ENCODE assay signal across 1 cellular context in genomic region chr11:3152471-3153110, GRCh38.
TF ChIP-seq lines count a peak whose summit lies in the region.

No MANE protein-coding gene starts in this region.

TF ChIP-seq in H1, 55 proteins besides CTCF, POLR2A, EP300 and RAD21:
- TF ChIP-seq CHD7 (IDR thresholded peaks at IDR 0.05; ENCODE audit: insufficient replicate concordance, low read length) (no peak), BACH1 (IDR thresholded peaks at IDR 0.05; ENCODE audit: low read length) (no peak), ATF2 (IDR thresholded peaks at IDR 0.05; ENCODE audit: low read length) (no peak), SIN3A (conservative IDR thresholded peaks at IDR 0.05 in 1 of 2, IDR thresholded peaks at IDR 0.05 in 1 of 2; ENCODE audit: low read depth in 1 of 2, low read length in 2 of 2) (no peak)
